In the genomic region with DNA sequence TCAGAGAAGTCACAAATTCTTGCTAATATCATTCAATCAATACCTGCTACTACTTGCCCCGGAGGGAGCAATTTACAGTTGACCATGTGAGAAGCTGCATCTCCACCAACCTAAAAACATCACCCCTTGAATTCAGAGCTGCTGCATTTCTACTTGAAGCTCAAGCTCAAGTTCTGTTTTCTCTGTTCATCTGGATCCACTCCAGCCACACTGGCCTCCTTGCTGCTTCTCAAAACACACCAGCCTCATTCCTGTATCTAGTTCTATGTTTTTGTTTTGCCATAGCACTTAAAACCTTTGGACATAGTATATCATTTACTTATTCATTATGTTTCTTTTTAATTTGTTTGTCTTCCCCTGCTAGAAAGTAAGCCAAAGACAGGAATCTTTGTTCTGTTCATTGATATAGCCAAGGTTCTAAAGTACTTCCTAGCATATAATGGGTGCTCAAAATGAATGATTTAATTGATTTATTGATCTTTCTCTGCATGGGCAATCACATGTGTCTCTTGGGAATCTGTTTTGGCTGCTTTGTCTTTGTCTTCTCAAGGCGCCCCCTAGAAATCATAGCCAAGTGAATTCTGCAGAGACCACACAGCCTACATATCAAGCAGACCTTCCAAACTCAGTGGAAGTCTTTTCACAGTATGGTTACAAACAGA, we compare ENCODE assay signal across 16 cellular contexts.
"Had no signal": no experiment of that assay in that cellular context is flagged by ENCODE, and none has a peak within 500 bp of the region (broad histone marks: within the 10 kb centered on the region; RNA-seq: fewer than 3 reads in every experiment).

No MANE protein-coding gene starts in this region.

- H3K4me3 ChIP-seq: adrenal gland, esophagus squamous epithelium, hepatocyte, ovary had no signal

- H3K4me1 ChIP-seq: adrenal gland, esophagus squamous epithelium had no signal

- H3K9me3 ChIP-seq: adrenal gland, esophagus squamous epithelium, ovary had no signal

- H3K27ac ChIP-seq: adrenal gland, esophagus squamous epithelium, hepatocyte, ovary had no signal

- ATAC-seq: activated naive CD4-positive, alpha-beta T cell treated with anti-CD3 and anti-CD28 coated beads, Interleukin-2, amount 50 U/mL, for 72 hours; naive thymus-derived CD8-positive, alpha-beta T cell; stimulated activated naive B cell treated with anti-CD40 and anti-IgM and Interleukin-4, amounts not matched to agents 10 μg/mL and 1 μg/mL and 100 μg/mL, for 72 hours had no signal

- H3K36me3 ChIP-seq: adrenal gland, esophagus squamous epithelium, ovary had no signal

- H2AFZ ChIP-seq: hepatocyte had no signal

- H3K27me3 ChIP-seq: hepatocyte, ovary had no signal

- H3K4me2 ChIP-seq: hepatocyte had no signal

- DNase-seq: activated B cell treated with CpG ODN at 0.5 μM for 24 hours; activated CD4-positive, alpha-beta memory T cell treated with anti-CD3 and anti-CD28 coated beads for 36 hours; activated CD4-positive, alpha-beta T cell treated with anti-CD3 and anti-CD28 coated beads for 4 hours; activated gamma-delta T cell treated with Interleukin-2 at 50 U/mL for 16 hours; activated T-cell treated with anti-CD3 and anti-CD28 coated beads for 4 hours; adrenal gland; cerebellar nuclear complex; dermis blood vessel endothelial cell; effector memory CD4-positive, alpha-beta T cell; esophagus squamous epithelium; mesenchymal stem cell; naive thymus-derived CD8-positive, alpha-beta T cell; ovary; stimulated activated naive B cell treated with anti-CD40 and anti-IgM and Interleukin-4, amounts not matched to agents 10 μg/mL and 1 μg/mL and 100 μg/mL, for 72 hours had no signal

- H3K79me2 ChIP-seq: hepatocyte had no signal
